In genomic region chr6:163259689-163260088, GRCh38 we compare ENCODE assay signal across 15 cellular contexts.
A peak's percentile ranks its signal among the peaks of the same experiment; 100 is the strongest.
DNase-seq lines count a peak whose midpoint lies in the region; ATAC-seq and TF ChIP-seq lines count a peak whose summit lies in the region.
"Had no signal": no experiment of that assay in that cellular context is flagged by ENCODE, and none has a peak within 500 bp of the region (broad histone marks: within the 10 kb centered on the region; RNA-seq: fewer than 3 reads in every experiment).

No MANE protein-coding gene starts in this region.

- peak overlapping the region; percentile 60 for H3K4me3 Mint-ChIP-seq in mesothelial cell of epicardium

- in situ Hi-C loops in HAP-1 (cut with MboI; ENCODE audit: low sequenced_read_pairs) = no loop called here

- ATAC-seq in HG03521 (IDR thresholded peaks at IDR 0.05; ENCODE audit: unreplicated experiment) (no peak), HG03354 (IDR thresholded peaks at IDR 0.05; ENCODE audit: poor library complexity, severe bottlenecking, unreplicated experiment) (no peak)

- H3K9me3 ChIP-seq in HAP-1 (no peaks in the 10 kb centered on the region), stomach smooth muscle (ENCODE audit: control insufficient read depth in 2 of 2, low read length in 2 of 2) (no peaks in the 10 kb centered on the region)

- peaks cover 35% of the 10 kb centered on the region for H3K27me3 Mint-ChIP-seq in mesothelial cell of epicardium (ENCODE audit: low read depth)

- H3K9me3 Mint-ChIP-seq in mesothelial cell of epicardium = no peaks in the 10 kb centered on the region

- H3K4me1 ChIP-seq in HAP-1 (peaks cover 19% of the 10 kb centered on the region), stomach smooth muscle (ENCODE audit: control insufficient read depth, insufficient read depth, low read length) (no peaks in the 10 kb centered on the region)

- H3K27ac Mint-ChIP-seq in mesothelial cell of epicardium = no peak overlapping the region

- peaks cover 13% of the 10 kb centered on the region for H3K4me1 Mint-ChIP-seq in mesothelial cell of epicardium

- no peaks in the 10 kb centered on the region for H3K36me3 ChIP-seq in HAP-1 (replicated peaks)
- no peaks in the 10 kb centered on the region for H3K36me3 ChIP-seq in stomach smooth muscle (ENCODE audit: control insufficient read depth in 2 of 2, insufficient read depth in 2 of 2, low read length in 2 of 2)

- no peak overlapping the region for H3K9ac ChIP-seq in stomach smooth muscle (ENCODE audit: low read length in 2 of 2)

- DNase-seq in HAP-1 (ENCODE audit: low spot score in 2 of 2) (no peak), coronary artery (ENCODE audit: low spot score) (no peak), mesothelial cell of epicardium (ENCODE audit: low spot score in 2 of 2, unreplicated experiment in 2 of 2) (no peak)
- DNase-seq in effector CD4-positive, alpha-beta T cell = no peak
- DNase-seq: activated gamma-delta T cell; DND-41; effector CD8-positive, alpha-beta T cell; NCI-H82; stimulated activated CD4-positive, alpha-beta T cell treated with anti-CD3 and anti-CD28 coated beads, Interleukin-2, amount 100 ng/mL, for 24 hours; stimulated activated CD8-positive, alpha-beta memory T cell treated with anti-CD3 and anti-CD28 coated beads, Interleukin-4, amount 100 ng/mL, for 48 hours; SW 1271 had no signal

- H3K36me3 Mint-ChIP-seq in mesothelial cell of epicardium = no peaks in the 10 kb centered on the region

- TF ChIP-seq CTCF in coronary artery (IDR thresholded peaks at IDR 0.05) (no peak), mesothelial cell of epicardium (IDR thresholded peaks at IDR 0.05; ENCODE audit: unreplicated experiment) (no peak)

- no peak overlapping the region for H3K27ac ChIP-seq in coronary artery
- no peak overlapping the region for H3K27ac ChIP-seq in stomach smooth muscle (ENCODE audit: low read length)
- H3K27ac ChIP-seq: VCaP had no signal

- H3K4me3 ChIP-seq in HAP-1 (peak overlapping the region; percentile 6), coronary artery (peak overlapping the region; percentile 68), stomach smooth muscle (ENCODE audit: low read length in 2 of 2) (peak overlapping the region; percentile 61 to 64)

- H3K27me3 ChIP-seq in HAP-1 (ENCODE audit: low read depth) (no peaks in the 10 kb centered on the region), stomach smooth muscle (ENCODE audit: control insufficient read depth in 1 of 2, insufficient read depth in 2 of 2, low read length in 2 of 2) (no peaks in the 10 kb centered on the region)

Comparison
In these comparisons a context has a peak if more than half of its experiments do, and no peak if none do; other contexts are left out.
1. H3K4me3 ChIP-seq: peak in every context shown above with its lines; median percentile 68 in coronary artery; 62 in stomach smooth muscle; 6 in HAP-1.